In genomic region chr21:37159053-37159776, GRCh38 we compare ENCODE assay signal across 7 cellular contexts.
A peak's percentile ranks its signal among the peaks of the same experiment; 100 is the strongest.
DNase-seq lines count a peak whose midpoint lies in the region; ATAC-seq, FAIRE-seq and TF ChIP-seq lines count a peak whose summit lies in the region.

No MANE protein-coding gene starts in this region.

- no peak overlapping the region for H3K4me3 Mint-ChIP-seq in T-helper 2 cell treated with Interferon-gamma antibody and Interleukin-4, amounts not matched to agents 5 μg/mL and 100 μg/mL, for 36 hours

- H3K27ac Mint-ChIP-seq in T-helper 2 cell treated with Interferon-gamma antibody and Interleukin-4, amounts not matched to agents 5 μg/mL and 100 μg/mL, for 36 hours = peak overlapping the region; percentile 29

- TF ChIP-seq POLR2A in GM12891 (IDR thresholded peaks at IDR 0.05; ENCODE audit: low read depth, low read length) = no peak

- peaks cover 42% of the 10 kb centered on the region for H3K36me3 Mint-ChIP-seq in T-helper 2 cell treated with Interferon-gamma antibody and Interleukin-4, amounts not matched to agents 5 μg/mL and 100 μg/mL, for 36 hours (ENCODE audit: low read depth)

- ATAC-seq in GM19351 (IDR thresholded peaks at IDR 0.05; ENCODE audit: unreplicated experiment) = peak; percentile 69
- ATAC-seq in HG03095 (IDR thresholded peaks at IDR 0.05; ENCODE audit: unreplicated experiment) = no peak

- DNase-seq in GM12891 (ENCODE audit: insufficient read length, low spot score) = peak; percentile 7
- DNase-seq in T-helper 2 cell treated with Interferon-gamma antibody and Interleukin-4, amounts not matched to agents 5 μg/mL and 100 μg/mL, for 36 hours (ENCODE audit: low spot score) = peak; percentile 29
- DNase-seq in stimulated activated CD4-positive, alpha-beta T cell treated with anti-CD3 and anti-CD28 coated beads, Interleukin-1b, Interleukin-23, amount 100 ng/mL, for 48 hours = peak; percentile 55
- no peak for DNase-seq in nucleus accumbens (lab: John Stamatoyannopoulos, UW)
- no peak for DNase-seq in retina

- no peaks in the 10 kb centered on the region for H3K27me3 Mint-ChIP-seq in T-helper 2 cell treated with Interferon-gamma antibody and Interleukin-4, amounts not matched to agents 5 μg/mL and 100 μg/mL, for 36 hours (ENCODE audit: low read depth)

- peaks cover 10% of the 10 kb centered on the region for H3K4me1 Mint-ChIP-seq in T-helper 2 cell treated with Interferon-gamma antibody and Interleukin-4, amounts not matched to agents 5 μg/mL and 100 μg/mL, for 36 hours (ENCODE audit: low read depth)

- peak; percentile 71 for FAIRE-seq in GM12891 (lab: Jason Lieb, UNC)

- H3K9me3 Mint-ChIP-seq in T-helper 2 cell treated with Interferon-gamma antibody and Interleukin-4, amounts not matched to agents 5 μg/mL and 100 μg/mL, for 36 hours = no peaks in the 10 kb centered on the region

TF ChIP-seq in GM12891, 5 proteins besides CTCF, POLR2A, EP300 and RAD21:
- TF ChIP-seq SPI1 (IDR thresholded peaks at IDR 0.05; ENCODE audit: low read depth, low read length) = peak; percentile 29
- TF ChIP-seq POLR2AphosphoS5 (IDR thresholded peaks at IDR 0.05; ENCODE audit: low read depth, low read length) = no peak
- TF ChIP-seq PAX5 (IDR thresholded peaks at IDR 0.05; ENCODE audit: insufficient read depth, low read length, severe bottlenecking) = no peak
- TF ChIP-seq TAF1 (IDR thresholded peaks at IDR 0.05; ENCODE audit: low read depth, low read length) = peak; percentile 39; the same call in 1 of the 2 replicates
- 0 out of 2 replicates have a peak, but pooled peaks have one; percentile 17 for TF ChIP-seq POU2F2 (IDR thresholded peaks at IDR 0.05; ENCODE audit: low read depth, low read length)

Comparison
In these comparisons a context has a peak if more than half of its experiments do, and no peak if none do; other contexts are left out.
1. DNase-seq: peak in GM12891 (single experiment), T-helper 2 cell treated with Interferon-gamma antibody and Interleukin-4, amounts not matched to agents 5 μg/mL and 100 μg/mL, for 36 hours (single experiment) and stimulated activated CD4-positive, alpha-beta T cell treated with anti-CD3 and anti-CD28 coated beads, Interleukin-1b, Interleukin-23, amount 100 ng/mL, for 48 hours (single experiment); none in nucleus accumbens (0 of 56) and retina (single experiment).